24 cellular contexts compared by ENCODE assay signal in the genomic region with DNA sequence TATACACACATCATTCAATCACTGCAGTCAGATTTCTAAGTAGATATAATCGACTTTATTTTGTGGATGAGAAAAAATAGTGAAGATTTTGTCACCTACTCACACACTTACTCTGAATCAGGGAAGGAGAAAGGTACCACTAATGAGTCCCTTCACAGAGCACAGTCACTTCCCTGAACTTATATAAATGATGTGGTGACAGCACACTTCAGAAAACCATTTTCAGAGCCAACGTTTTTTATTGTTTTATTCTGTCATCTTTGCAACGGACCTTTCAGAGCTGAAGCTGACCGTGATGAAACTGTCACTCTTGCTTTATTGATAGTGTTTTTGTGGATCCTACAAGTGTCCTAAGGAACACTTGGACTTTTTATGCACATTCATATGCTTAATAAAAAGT.
"Had no signal": no experiment of that assay in that cellular context is flagged by ENCODE, and none has a peak within 500 bp of the region (broad histone marks: within the 10 kb centered on the region; RNA-seq: fewer than 3 reads in every experiment).

No MANE protein-coding gene starts in this region.

- ATAC-seq: effector memory CD8-positive, alpha-beta T cell; esophagus mucosa; foreskin keratinocyte; gastrocnemius medialis; gastroesophageal sphincter; heart left ventricle had no signal

- H3K27ac Mint-ChIP-seq: dendritic cell treated with granulocyte-macrophage colony-stimulating factor and Interleukin-4, amounts not matched to agents 40 ng/mL and 50 ng/mL, for 4 days; effector memory CD8-positive, alpha-beta T cell; endodermal cell had no signal

- DNase-seq: colonic mucosa; cortex of kidney; dermis blood vessel endothelial cell; dorsolateral prefrontal cortex; effector CD4-positive, alpha-beta T cell; effector CD8-positive, alpha-beta T cell; effector memory CD4-positive, alpha-beta T cell; effector memory CD8-positive, alpha-beta T cell; endodermal cell; erythroblast; esophagus squamous epithelium; foreskin fibroblast; foreskin keratinocyte; foreskin melanocyte; gastrocnemius medialis; glutamatergic neuron; head of caudate nucleus; heart left ventricle had no signal

- H3K4me3 ChIP-seq: colonic mucosa, coronary artery, dorsolateral prefrontal cortex, esophagus muscularis mucosa, esophagus squamous epithelium, gastrocnemius medialis, gastroesophageal sphincter, heart left ventricle had no signal

- H3K9me3 ChIP-seq: colonic mucosa, esophagus muscularis mucosa, esophagus squamous epithelium, gastrocnemius medialis, gastroesophageal sphincter, heart left ventricle had no signal

- H3K4me3 Mint-ChIP-seq: dendritic cell treated with granulocyte-macrophage colony-stimulating factor and Interleukin-4, amounts not matched to agents 40 ng/mL and 50 ng/mL, for 4 days; effector memory CD8-positive, alpha-beta T cell; endodermal cell had no signal

- H3K27me3 ChIP-seq: colonic mucosa, dorsolateral prefrontal cortex, esophagus muscularis mucosa, esophagus squamous epithelium, foreskin keratinocyte, gastrocnemius medialis, gastroesophageal sphincter, heart left ventricle had no signal

- H3K27me3 Mint-ChIP-seq: dendritic cell treated with granulocyte-macrophage colony-stimulating factor and Interleukin-4, amounts not matched to agents 40 ng/mL and 50 ng/mL, for 4 days; effector memory CD8-positive, alpha-beta T cell had no signal

- H3K4me1 Mint-ChIP-seq: endodermal cell had no signal

- H3K4me1 ChIP-seq: colonic mucosa, esophagus muscularis mucosa, esophagus squamous epithelium, foreskin keratinocyte, gastrocnemius medialis, gastroesophageal sphincter, heart left ventricle had no signal

- H3K27ac ChIP-seq: colonic mucosa, coronary artery, dorsolateral prefrontal cortex, epithelial cell of prostate, esophagus muscularis mucosa, esophagus squamous epithelium, foreskin keratinocyte, gastrocnemius medialis, gastroesophageal sphincter, heart left ventricle had no signal

- H3K9me3 Mint-ChIP-seq: endodermal cell had no signal

- H3K36me3 ChIP-seq: colonic mucosa, esophagus muscularis mucosa, esophagus squamous epithelium, gastrocnemius medialis, gastroesophageal sphincter, heart left ventricle had no signal
